In genomic region chr1:1407101-1407956, GRCh38 we compare ENCODE assay signal across 1 cellular context.
A peak's percentile ranks its signal among the peaks of the same experiment; 100 is the strongest.
TF ChIP-seq lines count a peak whose summit lies in the region.

Gene MRPL20, minus strand, starts transcription at chr1:1407293. Its CDS starts 76 bp downstream, at chr1:1407217.

TF ChIP-seq in HepG2, 621 proteins besides CTCF, POLR2A, EP300 and RAD21 (continued from another document and continues in another):
- TF ChIP-seq TRAFD1 (CRISPR knock-in tag; IDR thresholded peaks at IDR 0.05; ENCODE audit: borderline replicate concordance) (no peak), EZH2 (conservative IDR thresholded peaks at IDR 0.05; ENCODE audit: low read depth, low read length) (no peak), ZMYM2 (CRISPR knock-in tag; IDR thresholded peaks at IDR 0.05) (peak; percentile 31; the same call in 1 of the 2 replicates), PAX8 (CRISPR knock-in tag; IDR thresholded peaks at IDR 0.05; ENCODE audit: borderline replicate concordance) (0 out of 2 replicates have a peak, but pooled peaks have one; percentile 25), ARHGAP35 (CRISPR knock-in tag; IDR thresholded peaks at IDR 0.05; ENCODE audit: borderline replicate concordance) (peak; percentile 65; the same call in 1 of the 2 replicates), ZNF446 (CRISPR knock-in tag; IDR thresholded peaks at IDR 0.05) (no peak), CEBPB (IDR thresholded peaks at IDR 0.05; ENCODE audit: borderline replicate concordance, low read depth, low read length) (no peak), ZNF329 (CRISPR knock-in tag; IDR thresholded peaks at IDR 0.05; ENCODE audit: low read depth) (no peak), ZNF674 (CRISPR knock-in tag; IDR thresholded peaks at IDR 0.05; ENCODE audit: low read depth) (no peak), DR1 (CRISPR knock-in tag; IDR thresholded peaks at IDR 0.05) (peak; percentile 86), ZC3H13 (CRISPR knock-in tag; IDR thresholded peaks at IDR 0.05) (peak; percentile 97), PATZ1 (CRISPR knock-in tag; IDR thresholded peaks at IDR 0.05) (peak; percentile 82), ELK4 (CRISPR knock-in tag; IDR thresholded peaks at IDR 0.05; ENCODE audit: borderline replicate concordance) (peak; percentile 77; the same call in 1 of the 2 replicates), ZSCAN21 (CRISPR knock-in tag; IDR thresholded peaks at IDR 0.05; ENCODE audit: borderline replicate concordance) (no peak; the same call in 1 of the 2 replicates), FOXK2 (IDR thresholded peaks at IDR 0.05) (0 out of 2 replicates have a peak, but pooled peaks have one; percentile 11), ZNF563 (CRISPR knock-in tag; IDR thresholded peaks at IDR 0.05) (peak; percentile 92), EEA1 (CRISPR knock-in tag; IDR thresholded peaks at IDR 0.05; ENCODE audit: borderline replicate concordance) (peak; percentile 81), KAT8 (CRISPR knock-in tag; IDR thresholded peaks at IDR 0.05) (peak; percentile 99), NR2C2 (CRISPR knock-in tag; IDR thresholded peaks at IDR 0.05; ENCODE audit: borderline replicate concordance) (peak; percentile 100), ZNF782 (CRISPR knock-in tag; IDR thresholded peaks at IDR 0.05; ENCODE audit: borderline replicate concordance) (peak; percentile 85), ZNF10 (CRISPR knock-in tag; IDR thresholded peaks at IDR 0.05; ENCODE audit: borderline replicate concordance, low read depth) (no peak), FLYWCH1 (CRISPR knock-in tag; IDR thresholded peaks at IDR 0.05) (no peak), ZNF335 (CRISPR knock-in tag; IDR thresholded peaks at IDR 0.05) (peak; percentile 93), SRSF4 (IDR thresholded peaks at IDR 0.05; ENCODE audit: low read depth, low read length, poor library complexity, severe bottlenecking) (no peak), ZBTB7B (CRISPR knock-in tag; IDR thresholded peaks at IDR 0.05) (peak; percentile 82), KLF12 (CRISPR knock-in tag; IDR thresholded peaks at IDR 0.05; ENCODE audit: borderline replicate concordance) (peak; percentile 76; the same call in 1 of the 2 replicates), HNF1A (IDR thresholded peaks at IDR 0.05; ENCODE audit: low read depth) (no peak), HNF1A (CRISPR knock-in tag; IDR thresholded peaks at IDR 0.05; ENCODE audit: borderline replicate concordance) (peak; percentile 71), ZFP90 (CRISPR knock-in tag; IDR thresholded peaks at IDR 0.05; ENCODE audit: borderline replicate concordance) (no peak), BRF2 (CRISPR knock-in tag; IDR thresholded peaks at IDR 0.05) (no peak), ZNF318 (CRISPR knock-in tag; IDR thresholded peaks at IDR 0.05) (no peak; the same call in 1 of the 2 replicates), BCL6 (CRISPR knock-in tag; IDR thresholded peaks at IDR 0.05) (peak; percentile 50; the same call in 1 of the 2 replicates), TP53 (CRISPR knock-in tag; conservative IDR thresholded peaks at IDR 0.05) (no peak; the same call in 1 of the 2 replicates), ZNF841 (CRISPR knock-in tag; IDR thresholded peaks at IDR 0.05; ENCODE audit: borderline replicate concordance) (0 out of 2 replicates have a peak, but pooled peaks have one; percentile 28), ZNF580 (CRISPR knock-in tag; IDR thresholded peaks at IDR 0.05; ENCODE audit: borderline replicate concordance, low read depth) (peak; percentile 63; the same call in 1 of the 2 replicates), ZBTB7A (CRISPR knock-in tag; IDR thresholded peaks at IDR 0.05) (no peak), NFE2L2 (IDR thresholded peaks at IDR 0.05; ENCODE audit: low read length) (no peak), HOXA9 (CRISPR knock-in tag; IDR thresholded peaks at IDR 0.05; ENCODE audit: borderline replicate concordance) (0 out of 2 replicates have a peak, but pooled peaks have one; percentile 68), FOXA3 (CRISPR knock-in tag; IDR thresholded peaks at IDR 0.05) (peak; percentile 78), ZNF569 (CRISPR knock-in tag; IDR thresholded peaks at IDR 0.05; ENCODE audit: borderline replicate concordance) (no peak), ZNF672 (CRISPR knock-in tag; IDR thresholded peaks at IDR 0.05) (no peak), TEAD2 (CRISPR knock-in tag; IDR thresholded peaks at IDR 0.05) (no peak), ZNF775 (CRISPR knock-in tag; IDR thresholded peaks at IDR 0.05; ENCODE audit: borderline replicate concordance) (no peak), ZNF124 (CRISPR knock-in tag; IDR thresholded peaks at IDR 0.05) (peak; percentile 92), MAFG (CRISPR knock-in tag; IDR thresholded peaks at IDR 0.05) (no peak), FOSL1 (CRISPR knock-in tag; IDR thresholded peaks at IDR 0.05; ENCODE audit: borderline replicate concordance) (no peak)
